In genomic region chr2:224860786-224861185, GRCh38 we compare ENCODE assay signal across 1 cellular context.
TF ChIP-seq lines count a peak whose summit lies in the region.

No MANE protein-coding gene starts in this region.

TF ChIP-seq in GM12878, 131 proteins besides CTCF, POLR2A, EP300 and RAD21 (continued from another document):
- TF ChIP-seq NR2F1 (conservative IDR thresholded peaks at IDR 0.05) (no peak), RAD51 (IDR thresholded peaks at IDR 0.05) (no peak), KAT2A (conservative IDR thresholded peaks at IDR 0.05; ENCODE audit: control insufficient read depth, low read depth, low read length) (no peak), NRF1 (conservative IDR thresholded peaks at IDR 0.05; ENCODE audit: low read depth, low read length) (no peak), IRF5 (IDR thresholded peaks at IDR 0.05; ENCODE audit: borderline replicate concordance) (no peak)
- TF ChIP-seq, protein P1, sequence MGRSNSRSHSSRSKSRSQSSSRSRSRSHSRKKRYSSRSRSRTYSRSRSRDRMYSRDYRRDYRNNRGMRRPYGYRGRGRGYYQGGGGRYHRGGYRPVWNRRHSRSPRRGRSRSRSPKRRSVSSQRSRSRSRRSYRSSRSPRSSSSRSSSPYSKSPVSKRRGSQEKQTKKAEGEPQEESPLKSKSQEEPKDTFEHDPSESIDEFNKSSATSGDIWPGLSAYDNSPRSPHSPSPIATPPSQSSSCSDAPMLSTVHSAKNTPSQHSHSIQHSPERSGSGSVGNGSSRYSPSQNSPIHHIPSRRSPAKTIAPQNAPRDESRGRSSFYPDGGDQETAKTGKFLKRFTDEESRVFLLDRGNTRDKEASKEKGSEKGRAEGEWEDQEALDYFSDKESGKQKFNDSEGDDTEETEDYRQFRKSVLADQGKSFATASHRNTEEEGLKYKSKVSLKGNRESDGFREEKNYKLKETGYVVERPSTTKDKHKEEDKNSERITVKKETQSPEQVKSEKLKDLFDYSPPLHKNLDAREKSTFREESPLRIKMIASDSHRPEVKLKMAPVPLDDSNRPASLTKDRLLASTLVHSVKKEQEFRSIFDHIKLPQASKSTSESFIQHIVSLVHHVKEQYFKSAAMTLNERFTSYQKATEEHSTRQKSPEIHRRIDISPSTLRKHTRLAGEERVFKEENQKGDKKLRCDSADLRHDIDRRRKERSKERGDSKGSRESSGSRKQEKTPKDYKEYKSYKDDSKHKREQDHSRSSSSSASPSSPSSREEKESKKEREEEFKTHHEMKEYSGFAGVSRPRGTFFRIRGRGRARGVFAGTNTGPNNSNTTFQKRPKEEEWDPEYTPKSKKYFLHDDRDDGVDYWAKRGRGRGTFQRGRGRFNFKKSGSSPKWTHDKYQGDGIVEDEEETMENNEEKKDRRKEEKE (IDR thresholded peaks at IDR 0.05) = no peak
